8 cellular contexts compared by ENCODE assay signal in the genomic region with DNA sequence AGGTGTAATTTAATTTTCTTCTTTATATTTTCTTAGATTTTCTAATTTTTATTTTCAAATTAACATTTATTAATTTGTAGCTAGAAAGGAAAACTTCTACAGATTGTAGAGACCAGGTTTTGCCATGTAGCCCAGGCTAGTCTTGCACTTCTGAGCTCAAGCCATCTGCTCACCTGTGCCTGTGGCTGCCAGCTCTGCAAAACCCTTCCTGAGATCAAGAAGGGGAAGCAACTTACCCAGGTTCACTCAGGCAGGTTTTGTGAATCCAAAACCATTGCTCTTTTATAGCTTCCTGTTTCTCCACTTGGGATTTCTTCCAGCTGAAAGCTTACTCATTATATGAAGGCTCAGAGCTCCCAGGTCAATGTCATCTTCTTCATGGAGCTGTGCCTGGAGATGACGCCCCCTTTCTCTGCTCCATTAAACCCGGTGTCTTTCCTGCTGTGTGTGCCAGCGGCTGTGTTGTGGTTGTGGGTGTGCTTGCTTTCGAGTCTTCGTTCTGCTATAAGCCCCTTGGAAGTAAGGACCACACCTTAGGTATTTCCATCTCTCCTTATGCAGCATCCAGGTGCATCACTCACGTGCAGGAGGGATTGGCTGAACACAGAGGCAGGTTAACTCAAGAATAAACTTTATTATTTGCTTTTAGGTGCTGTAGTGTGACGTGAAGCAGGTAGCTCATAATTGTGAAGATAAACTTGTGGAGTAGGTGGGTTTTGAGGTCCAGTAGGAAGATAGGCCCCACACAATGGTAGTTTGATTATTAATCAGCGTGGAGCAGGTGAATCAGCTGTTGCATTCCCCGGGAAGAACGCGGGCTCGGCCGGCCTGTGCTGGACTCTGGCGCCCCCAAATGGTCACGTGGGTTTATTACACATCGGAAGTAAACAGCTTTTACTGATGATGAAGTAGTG. TPM values are rescaled to one million over a fixed set of nuclear protein-coding genes. Genes with fewer than 3 reads are reported as not detected.
A peak's percentile ranks its signal among the peaks of the same experiment; 100 is the strongest.
DNase-seq lines count a peak whose midpoint lies in the region; ATAC-seq and TF ChIP-seq lines count a peak whose summit lies in the region.

No MANE protein-coding gene starts in this region.

- no peaks in the 10 kb centered on the region for H3K36me3 ChIP-seq in BE2C

- DNase-seq in BE2C (peak; percentile 62), HK-2 (ENCODE audit: unreplicated experiment) (peak; percentile 82), NCI-H82 treated with DMSO at 0.1 percent for 48 hours (lab: John Stamatoyannopoulos, UW; ENCODE audit: unreplicated experiment) (peak; percentile 3), dermis microvascular lymphatic vessel endothelial cell (ENCODE audit: low read depth in 2 of 2) (peak; percentile 37 to 66), lung microvascular endothelial cell (ENCODE audit: low read depth in 2 of 2) (peak; percentile 71 to 83)
- peak; percentile 90 for DNase-seq in activated CD4-positive, alpha-beta memory T cell treated with anti-CD3 and anti-CD28 coated beads for 36 hours
- DNase-seq in stimulated activated CD8-positive, alpha-beta memory T cell treated with anti-CD3 and anti-CD28 coated beads, Interleukin-12 subunit alpha, Interleukin-12 subunit beta, amount 100 ng/mL, for 4 hours (ENCODE audit: low read depth): peak; percentile 61

- peaks cover 4% of the 10 kb centered on the region for H3K27me3 Mint-ChIP-seq in activated CD4-positive, alpha-beta memory T cell treated with anti-CD3 and anti-CD28 coated beads for 36 hours

- H3K27me3 ChIP-seq in BE2C: no peaks in the 10 kb centered on the region

- H3K4me3 ChIP-seq in BE2C (ENCODE audit: low read depth, low read length): no peak overlapping the region

- H3K4me3 Mint-ChIP-seq in activated CD4-positive, alpha-beta memory T cell treated with anti-CD3 and anti-CD28 coated beads for 36 hours: no peak overlapping the region

- intact Hi-C loops in activated CD4-positive, alpha-beta memory T cell treated with anti-CD3 and anti-CD28 coated beads for 36 hours (cut with micrococcal nuclease): loop anchor here (1.0 kb wide), 4 partner anchors 116 to 210 kb away; no protein-coding TSS in a partner anchor

- H3K36me3 Mint-ChIP-seq in activated CD4-positive, alpha-beta memory T cell treated with anti-CD3 and anti-CD28 coated beads for 36 hours: no peaks in the 10 kb centered on the region

- POLR2A ChIA-PET in activated CD4-positive, alpha-beta memory T cell treated with anti-CD3 and anti-CD28 coated beads for 36 hours (lab: Charles Lee): interaction anchor here (0.7 to 2.0 kb wide), 4 partner anchors 43 to 183 kb away, joined by 3 to 11 read pairs (median 3); a partner anchor contains a TSS

- peak; percentile 73 for TF ChIP-seq CTCF in BE2C (IDR thresholded peaks at IDR 0.05; ENCODE audit: low read depth, low read length)

- CTCF ChIA-PET in activated CD4-positive, alpha-beta memory T cell treated with anti-CD3 and anti-CD28 coated beads for 36 hours (lab: Charles Lee): interaction anchor here (0.5 to 11.4 kb wide), 72 partner anchors 9 to 334 kb away, joined by 3 to 417 read pairs (median 6); a partner anchor contains a TSS

- H3K9me3 Mint-ChIP-seq in activated CD4-positive, alpha-beta memory T cell treated with anti-CD3 and anti-CD28 coated beads for 36 hours: no peaks in the 10 kb centered on the region

- ATAC-seq in GM21619 (IDR thresholded peaks at IDR 0.05; ENCODE audit: unreplicated experiment): no peak

- no peaks in the 10 kb centered on the region for H3K4me1 ChIP-seq in BE2C

- H3K9me3 ChIP-seq in BE2C: no peaks in the 10 kb centered on the region

- no peak overlapping the region for H3K27ac Mint-ChIP-seq in activated CD4-positive, alpha-beta memory T cell treated with anti-CD3 and anti-CD28 coated beads for 36 hours

- H3K4me1 Mint-ChIP-seq in activated CD4-positive, alpha-beta memory T cell treated with anti-CD3 and anti-CD28 coated beads for 36 hours (ENCODE audit: low read depth): peaks cover 6% of the 10 kb centered on the region

RNA-seq across cellular contexts. Expression of a gene that starts 42.2 kb away (rescaled TPM):
- 10.8 TPM for polyA plus RNA-seq in BE2C (2012; ENCODE audit: insufficient read depth, insufficient read length, low read depth)
- 100 to 1,000 TPM; 128 to 133 TPM for total RNA-seq in activated CD4-positive, alpha-beta memory T cell treated with anti-CD3 and anti-CD28 coated beads for 36 hours
- total RNA-seq in dermis microvascular lymphatic vessel endothelial cell (17.7 and 25.9 TPM in 2 replicates), lung microvascular endothelial cell (9.9 and 14.6 TPM in 2 replicates)

Comparison
In these comparisons a context has a peak if more than half of its experiments do, and no peak if none do; other contexts are left out.
1. DNase-seq: peak in every context shown above with its lines; median percentile 90 in activated CD4-positive, alpha-beta memory T cell treated with anti-CD3 and anti-CD28 coated beads for 36 hours; 82 in HK-2; 77 in lung microvascular endothelial cell; 62 in BE2C; 61 in stimulated activated CD8-positive, alpha-beta memory T cell treated with anti-CD3 and anti-CD28 coated beads, Interleukin-12 subunit alpha, Interleukin-12 subunit beta, amount 100 ng/mL, for 4 hours; 52 in dermis microvascular lymphatic vessel endothelial cell; 3 in NCI-H82 treated with DMSO at 0.1 percent for 48 hours.